8 cellular contexts compared by ENCODE assay signal in genomic region chr11:66745356-66746235, GRCh38. TPM values are rescaled to one million over a fixed set of nuclear protein-coding genes. Genes with fewer than 3 reads are reported as not detected.
DNase-seq lines count a peak whose midpoint lies in the region; ATAC-seq, FAIRE-seq and TF ChIP-seq lines count a peak whose summit lies in the region.

No MANE protein-coding gene starts in this region.

- WGBS in K562 (ENCODE audit: insufficient coverage, low coverage, missing lambda C conversion rate), result 38% methylated on average over 44 of the region's 45 CpGs

- DNase-seq in NCI-H82 (lab: John Stamatoyannopoulos, UW) (peak; percentile 36), NCI-H82 treated with DMSO at 0.1 percent for 48 hours (lab: John Stamatoyannopoulos, UW; ENCODE audit: unreplicated experiment) (no peak), RWPE2 (ENCODE audit: low spot score) (peak; percentile 66), K562 (ENCODE audit: extremely low read depth in 1 of 4, low spot score in 3 of 4) (peak; percentile 44 to 51 (median 46)), kidney glomerular epithelial cell (lab: John Stamatoyannopoulos, UW) (peak; percentile 17)
- peak; percentile 47 for DNase-seq in stimulated activated CD4-positive, alpha-beta T cell treated with anti-CD3 and anti-CD28 coated beads, Interleukin-4, amount 100 ng/mL, for 24 hours

- BruUV-seq in K562 (replicated peaks; lab: Mats Ljungman, UMichigan), result TSS peak; percentile 60

- peak overlapping the region; percentile 95 for H3K4me2 ChIP-seq in K562 (ENCODE audit: insufficient read depth, low read length)

- H3K9me1 ChIP-seq in K562 (ENCODE audit: control insufficient read depth, insufficient read depth, low read length), result no peaks in the 10 kb centered on the region

- H3K27ac ChIP-seq in RWPE2 (ENCODE audit: poor library complexity, severe bottlenecking) (peak overlapping the region; percentile 91), K562 (ENCODE audit: extremely low read depth, low read depth, low read length) (peak overlapping the region; percentile 62; the same call in 1 of the 3 replicates)

- no peaks in the 10 kb centered on the region for H4K20me1 ChIP-seq in K562 (replicated peaks; ENCODE audit: control insufficient read depth, insufficient read depth, low read length)

- POLR2A ChIA-PET in K562 (lab: Yijun Ruan, JAX), result interaction anchor here (0.5 to 1.5 kb wide), 4 partner anchors 12 to 361 kb away, joined by 3 to 6 read pairs (median 4); no protein-coding TSS in a partner anchor

- in situ Hi-C loops in K562 (cut with MboI), result no loop called here

- H3K79me2 ChIP-seq in K562 (ENCODE audit: control insufficient read depth, insufficient read depth, low read length), result peaks cover 19% of the 10 kb centered on the region

- H3K36me3 ChIP-seq in RWPE2 (ENCODE audit: low read depth), result peaks cover 14% of the 10 kb centered on the region
- H3K36me3 ChIP-seq in K562 (ENCODE audit: control insufficient read depth, insufficient read depth, low read length), result no peaks in the 10 kb centered on the region

- peak; percentile 63 for FAIRE-seq in K562 (lab: Jason Lieb, UNC)

- H3K27me3 ChIP-seq in RWPE2 (ENCODE audit: insufficient read depth, poor library complexity, severe bottlenecking) (no peaks in the 10 kb centered on the region), K562 (ENCODE audit: control insufficient read depth in 2 of 2, insufficient read depth in 2 of 2, low read length in 2 of 2) (no peaks in the 10 kb centered on the region)

- intact Hi-C loops in K562 (cut with micrococcal nuclease), result no loop called here

- no peak for TF ChIP-seq CTCF in RWPE2 (IDR thresholded peaks at IDR 0.05; ENCODE audit: poor library complexity, severe bottlenecking)
- no peak for TF ChIP-seq CTCF in K562 (IDR thresholded peaks at IDR 0.05 in 2 of 3, conservative IDR thresholded peaks at IDR 0.05 in 1 of 3; ENCODE audit: insufficient read depth in 2 of 3, low read depth in 1 of 3, low read length in 3 of 3)

- no peak for TF ChIP-seq POLR2A in K562 (conservative IDR thresholded peaks at IDR 0.05)

- no peaks in the 10 kb centered on the region for H3K9me3 ChIP-seq in RWPE2 (ENCODE audit: severe bottlenecking)
- H3K9me3 ChIP-seq in K562 (replicated peaks; ENCODE audit: control insufficient read depth, insufficient read depth, low read depth, low read length), result no peaks in the 10 kb centered on the region

- no peak for TF ChIP-seq EP300 in K562 (IDR thresholded peaks at IDR 0.05; ENCODE audit: low read length)

- H3K4me3 ChIP-seq in RWPE2 (ENCODE audit: severe bottlenecking) (peak overlapping the region; percentile 51), K562 (peak overlapping the region; percentile 82)

- no peak for TF ChIP-seq RAD21 in K562 (CRISPR knock-in tag; conservative IDR thresholded peaks at IDR 0.05 in 1 of 2, IDR thresholded peaks at IDR 0.05 in 1 of 2)

- CTCF ChIA-PET in K562 (lab: Yijun Ruan, JAX; ENCODE audit: low intra/inter-chr PET ratio), result no interaction called here

- peak overlapping the region; percentile 99 for H2AFZ ChIP-seq in K562 (ENCODE audit: low read depth, low read length)

- H3K9ac ChIP-seq in K562 (ENCODE audit: insufficient read depth in 1 of 2, low read depth in 2 of 2, low read length in 2 of 2), result peak overlapping the region; percentile 81 to 98

- H3K4me1 ChIP-seq in RWPE2 (ENCODE audit: insufficient read depth, poor library complexity, severe bottlenecking) (peaks cover 23% of the 10 kb centered on the region), K562 (replicated peaks in 1 of 2; ENCODE audit: control insufficient read depth in 2 of 2, insufficient read depth in 2 of 2, low read length in 2 of 2) (peaks cover 6 to 31% of the 10 kb centered on the region in 2 experiments; a peak in 4 of 5 replicates)

- ATAC-seq in HG03196 (IDR thresholded peaks at IDR 0.05; ENCODE audit: unreplicated experiment) (peak; percentile 43), RWPE2 (ENCODE audit: low read depth) (peak; percentile 44), K562 (peak; percentile 67), GM18519 (IDR thresholded peaks at IDR 0.05; ENCODE audit: low FRiP score, unreplicated experiment) (no peak)

TF ChIP-seq in K562, 482 proteins besides CTCF, POLR2A, EP300 and RAD21 (continues in another document):
- TF ChIP-seq THRAP3 (IDR thresholded peaks at IDR 0.05; ENCODE audit: borderline replicate concordance) (0 out of 2 replicates have a peak, but pooled peaks have one; percentile 40), NFE2 (IDR thresholded peaks at IDR 0.05; ENCODE audit: low read depth) (0 out of 2 replicates have a peak, but pooled peaks have one; percentile 41), CXXC5 (CRISPR knock-in tag; IDR thresholded peaks at IDR 0.05) (no peak), ZNF282 (CRISPR knock-in tag; IDR thresholded peaks at IDR 0.05) (no peak), SAFB (IDR thresholded peaks at IDR 0.05; ENCODE audit: borderline replicate concordance, low read depth, low read length) (0 out of 2 replicates have a peak, but pooled peaks have one; percentile 6), RB1 (IDR thresholded peaks at IDR 0.05; ENCODE audit: low read depth) (0 out of 2 replicates have a peak, but pooled peaks have one; percentile 9), TFAM (CRISPR knock-in tag; conservative IDR thresholded peaks at IDR 0.05) (no peak), ARID1B (IDR thresholded peaks at IDR 0.05) (0 out of 2 replicates have a peak, but pooled peaks have one; percentile 23), ATF3 (IDR thresholded peaks at IDR 0.05) (peak; percentile 72), ATF3 (CRISPR knock-in tag; conservative IDR thresholded peaks at IDR 0.05) (no peak), C11orf30 (IDR thresholded peaks at IDR 0.05; ENCODE audit: low read depth) (peak; percentile 67), BRCA1 (IDR thresholded peaks at IDR 0.05) (no peak), BRCA1 (CRISPR knock-in tag; IDR thresholded peaks at IDR 0.05) (no peak), NCOA6 (IDR thresholded peaks at IDR 0.05) (no peak), ZNF253 (CRISPR knock-in tag; conservative IDR thresholded peaks at IDR 0.05) (no peak), SMARCA4 (IDR thresholded peaks at IDR 0.05) (0 out of 2 replicates have a peak, but pooled peaks have one; percentile 42), ZFP91 (CRISPR knock-in tag; IDR thresholded peaks at IDR 0.05) (0 out of 2 replicates have a peak, but pooled peaks have one; percentile 45), YY1 (IDR thresholded peaks at IDR 0.05; ENCODE audit: borderline replicate concordance in 1 of 3, control insufficient read depth in 1 of 3, extremely low read depth in 1 of 3, insufficient read depth in 3 of 3, insufficient read length in 1 of 3, insufficient replicate concordance in 2 of 3, low read depth in 1 of 3, low read length in 2 of 3) (peak in 1 of 3 experiments; percentile 13), FOSL1 (tag; conservative IDR thresholded peaks at IDR 0.05) (peak; percentile 52), SP1 (CRISPR knock-in tag; IDR thresholded peaks at IDR 0.05) (peak; percentile 43; the same call in 1 of the 2 replicates), HDAC1 (IDR thresholded peaks at IDR 0.05) (no peak)

RNA-seq across cellular contexts. Expression of gene SPTBN2, which starts 16.6 kb away (rescaled TPM):
- 38.7 and 79.0 TPM in 2 replicates for total RNA-seq in K562 (2011; cell fraction: chromatin; rRNA removed; ENCODE audit: low replicate concordance)
- 36.8 and 51.9 TPM in 2 replicates for total RNA-seq in K562 (2011; cell fraction: nucleolus; rRNA removed)
- total RNA-seq in K562 (2011; cell fraction: nucleoplasm; rRNA removed), result 19.7 and 37.4 TPM in 2 replicates
- total RNA-seq in K562 (2014; rRNA removed) (56.5 and 65.5 TPM in 2 replicates), K562 (2014; rRNA removed; fragmentation: Illumina TruSeq; extraction: Trizol) (9.2 and 15.2 TPM in 2 replicates), K562 (2015; rRNA removed; fragmentation: Illumina TruSeq; extraction: Trizol) (25.5 and 25.6 TPM in 2 replicates), K562 (2021) (50.0 and 55.6 TPM in 2 replicates)
- polyA plus RNA-seq in K562 (2011; rRNA removed) (12.1 and 15.3 TPM in 2 replicates), K562 (2014; fragmentation: Illumina TruSeq; extraction: Trizol) (19.7 and 33.5 TPM in 2 replicates), K562 (2014; fragmentation: Nextera tagmentation; extraction: Ambion mirVana) (under 1 TPM; 0.38 to 0.49 TPM), K562 (2014; rRNA removed) (31.4 and 33.3 TPM in 2 replicates)
- 14.8 and 18.5 TPM in 2 replicates for polyA plus RNA-seq in K562 (2011; cell fraction: cytosol; rRNA removed)
- polyA plus RNA-seq in K562 (2011; cell fraction: nucleus; rRNA removed), result 45.3 and 54.6 TPM in 2 replicates
- polyA plus RNA-seq in K562 (2012), result 34.5 and 42.4 TPM in 2 replicates
- 15.2 and 22.3 TPM in 2 replicates for polyA minus RNA-seq in K562 (2011; rRNA and poly(A)+ RNA removed)
- polyA minus RNA-seq in K562 (2011; cell fraction: cytosol; rRNA and poly(A)+ RNA removed), result 22.2 and 30.1 TPM in 2 replicates
- polyA minus RNA-seq in K562 (2011; cell fraction: nucleus; rRNA and poly(A)+ RNA removed), result 10.4 and 25.8 TPM in 2 replicates
